Comparison of ENCODE assay signal across 1 cellular context in genomic region chr9:6915635-6916034, GRCh38.
A peak's percentile ranks its signal among the peaks of the same experiment; 100 is the strongest.
TF ChIP-seq lines count a peak whose summit lies in the region.

No MANE protein-coding gene starts in this region.

TF ChIP-seq in HEK293, 187 proteins besides CTCF, POLR2A, EP300 and RAD21 (continued from another document):
- TF ChIP-seq ZFHX2 (tag by site-specific recombination; conservative IDR thresholded peaks at IDR 0.05) (no peak), ZFP37 (tag by site-specific recombination; IDR thresholded peaks at IDR 0.05) (no peak), KLF7 (tag by site-specific recombination; IDR thresholded peaks at IDR 0.05; ENCODE audit: borderline replicate concordance) (no peak), ZNF335 (tag by site-specific recombination; conservative IDR thresholded peaks at IDR 0.05) (peak; percentile 57), ZXDB (tag by site-specific recombination; IDR thresholded peaks at IDR 0.05) (no peak), HOXD13 (CRISPR knock-in tag; IDR thresholded peaks at IDR 0.05; ENCODE audit: borderline replicate concordance) (no peak), BCL6B (tag by site-specific recombination; IDR thresholded peaks at IDR 0.05) (peak; percentile 80), SALL2 (tag by site-specific recombination; IDR thresholded peaks at IDR 0.05; ENCODE audit: borderline replicate concordance) (no peak), ZBTB21 (tag by site-specific recombination; IDR thresholded peaks at IDR 0.05) (0 out of 2 replicates have a peak, but pooled peaks have one; percentile 73), ZNF24 (tag by site-specific recombination; IDR thresholded peaks at IDR 0.05) (no peak), REPIN1 (tag by site-specific recombination; IDR thresholded peaks at IDR 0.05; ENCODE audit: low read depth) (no peak), ZNF629 (tag by site-specific recombination; IDR thresholded peaks at IDR 0.05) (peak; percentile 85), ZBTB7A (tag by site-specific recombination; IDR thresholded peaks at IDR 0.05; ENCODE audit: low read depth) (no peak)
